Comparison of ENCODE assay signal across 12 cellular contexts in the genomic region with DNA sequence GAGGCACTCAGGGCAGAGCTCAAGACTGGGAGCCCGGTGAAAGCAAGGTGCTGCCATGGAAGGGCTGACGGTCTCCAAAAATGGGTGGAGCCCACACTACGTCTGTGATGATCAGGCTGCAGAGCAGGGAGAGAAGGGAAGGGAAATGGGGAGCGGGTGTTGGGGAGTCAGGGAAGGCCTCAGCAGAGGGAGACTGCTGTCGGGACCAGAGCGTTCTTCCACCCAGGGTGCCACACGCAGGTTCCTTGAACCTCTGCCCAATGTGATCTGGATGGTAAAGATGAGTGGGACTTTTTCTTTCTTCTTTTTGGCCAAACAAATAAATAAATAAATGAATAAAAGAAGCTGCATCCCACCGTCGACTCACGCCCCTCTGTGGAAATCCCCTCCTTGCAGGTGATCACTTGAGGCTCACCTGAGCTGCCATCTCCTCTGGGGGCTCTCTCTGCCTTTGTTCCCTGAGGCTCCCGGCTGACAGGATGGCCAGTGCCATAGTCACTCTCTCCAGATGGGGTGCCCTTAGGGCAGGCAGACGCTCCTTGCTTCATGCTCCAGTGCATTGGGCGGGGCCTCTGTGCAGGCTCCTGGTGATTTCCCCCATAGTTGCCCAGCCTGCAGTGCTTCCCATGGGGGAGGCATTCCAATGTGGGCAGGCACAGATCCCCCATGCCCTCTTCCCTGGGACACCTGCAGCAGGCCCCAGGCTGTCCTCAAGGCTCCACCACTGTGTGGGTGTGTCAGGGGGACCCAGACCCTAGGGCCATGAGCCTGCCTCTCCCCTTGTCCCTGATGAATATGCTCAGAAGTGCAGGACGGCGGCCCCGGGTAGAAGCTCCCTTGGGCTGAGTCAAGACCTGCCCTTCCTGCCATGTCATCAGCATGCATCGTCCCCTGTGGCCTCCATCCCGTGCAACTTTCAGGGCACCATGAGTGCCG.
"Had no signal": no experiment of that assay in that cellular context is flagged by ENCODE, and none has a peak within 500 bp of the region (broad histone marks: within the 10 kb centered on the region; RNA-seq: fewer than 3 reads in every experiment).

No MANE protein-coding gene starts in this region.

- ATAC-seq: left lobe of liver; naive thymus-derived CD8-positive, alpha-beta T cell had no signal

- H3K27ac ChIP-seq: thoracic aorta had no signal

- DNase-seq: activated CD4-positive, alpha-beta T cell treated with anti-CD3 and anti-CD28 coated beads, Interleukin-2, amount 10 ng/mL, durations not matched to agents 24 days and 14 days; activated CD4-positive, CD25-positive, alpha-beta regulatory T cell; activated naive CD4-positive, alpha-beta T cell treated with Interleukin-2 at 50 U/mL for 16 hours; anterior cingulate cortex; naive thymus-derived CD8-positive, alpha-beta T cell; nucleus accumbens; stimulated activated CD4-positive, alpha-beta T cell treated with anti-CD3 and anti-CD28 coated beads, Interleukin-1b, Interleukin-23, amount 100 ng/mL, for 48 hours; T-helper 2 cell had no signal

- FAIRE-seq: islet of Langerhans, TTC549 had no signal

- H3K9me3 ChIP-seq: thoracic aorta had no signal

- H3K36me3 ChIP-seq: thoracic aorta had no signal

- H3K4me3 ChIP-seq: thoracic aorta had no signal
